ENCODE assay signal across 14 cellular contexts in genomic region chr13:67075239-67075638, GRCh38.
A peak's percentile ranks its signal among the peaks of the same experiment; 100 is the strongest.
DNase-seq lines count a peak whose midpoint lies in the region; ATAC-seq and TF ChIP-seq lines count a peak whose summit lies in the region.
"Had no signal": no experiment of that assay in that cellular context is flagged by ENCODE, and none has a peak within 500 bp of the region (broad histone marks: within the 10 kb centered on the region; RNA-seq: fewer than 3 reads in every experiment).

No MANE protein-coding gene starts in this region.

- peak; percentile 25 for TF ChIP-seq CTCF in brain microvascular endothelial cell (IDR thresholded peaks at IDR 0.05; ENCODE audit: low read depth, low read length, missing control alignments)

- H3K4me3 ChIP-seq in ACC112 (ENCODE audit: low read depth, low read length) (peak overlapping the region; percentile 78), brain microvascular endothelial cell (ENCODE audit: low read depth, low read length) (no peak overlapping the region)
- H3K4me3 ChIP-seq: SJSA1 had no signal

- H3K4me3 Mint-ChIP-seq in natural killer cell treated with Interleukin-12 subunit alpha and Interleukin-12 subunit beta and Interleukin-15 and Interleukin-18, amount 100 ng/mL, for 72 hours, result no peak overlapping the region
- H3K4me3 Mint-ChIP-seq: activated CD4-positive, alpha-beta T cell treated with anti-CD3 and anti-CD28 coated beads for 36 hours; dendritic cell treated with granulocyte-macrophage colony-stimulating factor and Interleukin-4, amounts not matched to agents 40 ng/mL and 50 ng/mL, for 4 days; naive thymus-derived CD4-positive, alpha-beta T cell had no signal

- no peak for TF ChIP-seq EP300 in Ishikawa (IDR thresholded peaks at IDR 0.05; ENCODE audit: borderline replicate concordance)

- H3K79me2 ChIP-seq in ACC112 (ENCODE audit: control insufficient read depth, insufficient read depth, low read length, unreplicated experiment), result no peaks in the 10 kb centered on the region

- H3K36me3 Mint-ChIP-seq in natural killer cell treated with Interleukin-12 subunit alpha and Interleukin-12 subunit beta and Interleukin-15 and Interleukin-18, amount 100 ng/mL, for 72 hours, result peaks cover 4% of the 10 kb centered on the region
- H3K36me3 Mint-ChIP-seq: naive thymus-derived CD4-positive, alpha-beta T cell had no signal

- H3K4me1 Mint-ChIP-seq in natural killer cell treated with Interleukin-12 subunit alpha and Interleukin-12 subunit beta and Interleukin-15 and Interleukin-18, amount 100 ng/mL, for 72 hours (ENCODE audit: low read depth in 2 of 2), result peaks cover 0 to 3% of the 10 kb centered on the region in 2 donors
- H3K4me1 Mint-ChIP-seq: activated CD4-positive, alpha-beta T cell treated with anti-CD3 and anti-CD28 coated beads for 36 hours; naive thymus-derived CD4-positive, alpha-beta T cell had no signal

- no peak overlapping the region for H3K27ac Mint-ChIP-seq in natural killer cell treated with Interleukin-12 subunit alpha and Interleukin-12 subunit beta and Interleukin-15 and Interleukin-18, amount 100 ng/mL, for 72 hours
- H3K27ac Mint-ChIP-seq: activated CD4-positive, alpha-beta T cell treated with anti-CD3 and anti-CD28 coated beads for 36 hours; dendritic cell treated with granulocyte-macrophage colony-stimulating factor and Interleukin-4, amounts not matched to agents 40 ng/mL and 50 ng/mL, for 4 days; naive thymus-derived CD4-positive, alpha-beta T cell had no signal

- H3K9me3 Mint-ChIP-seq in natural killer cell treated with Interleukin-12 subunit alpha and Interleukin-12 subunit beta and Interleukin-15 and Interleukin-18, amount 100 ng/mL, for 72 hours, result peaks cover 9% of the 10 kb centered on the region
- H3K9me3 Mint-ChIP-seq: dendritic cell treated with granulocyte-macrophage colony-stimulating factor and Interleukin-4, amounts not matched to agents 40 ng/mL and 50 ng/mL, for 4 days had no signal

- peak; percentile 27; the same call in 1 of the 2 replicates for TF ChIP-seq RAD21 in Ishikawa (IDR thresholded peaks at IDR 0.05; ENCODE audit: low read depth)

- H3K27me3 ChIP-seq in ACC112 (ENCODE audit: insufficient read depth, low read length) (no peaks in the 10 kb centered on the region), brain microvascular endothelial cell (replicated peaks) (no peaks in the 10 kb centered on the region)
- H3K27me3 ChIP-seq: SJSA1 had no signal

- H3K36me3 ChIP-seq in ACC112 (ENCODE audit: insufficient read depth, low read length) (no peaks in the 10 kb centered on the region), brain microvascular endothelial cell (replicated peaks) (no peaks in the 10 kb centered on the region)
- H3K36me3 ChIP-seq: SJSA1 had no signal

- H3K27me3 Mint-ChIP-seq in natural killer cell treated with Interleukin-12 subunit alpha and Interleukin-12 subunit beta and Interleukin-15 and Interleukin-18, amount 100 ng/mL, for 72 hours, result no peaks in the 10 kb centered on the region
- H3K27me3 Mint-ChIP-seq: activated CD4-positive, alpha-beta T cell treated with anti-CD3 and anti-CD28 coated beads for 36 hours; dendritic cell treated with granulocyte-macrophage colony-stimulating factor and Interleukin-4, amounts not matched to agents 40 ng/mL and 50 ng/mL, for 4 days; naive thymus-derived CD4-positive, alpha-beta T cell had no signal

- DNase-seq in brain microvascular endothelial cell, result no peak
- peak; percentile 4 for DNase-seq in hepatic stellate cell (ENCODE audit: low spot score)
- DNase-seq in natural killer cell treated with Interleukin-12 subunit alpha and Interleukin-12 subunit beta and Interleukin-15 and Interleukin-18, amount 100 ng/mL, for 72 hours (ENCODE audit: low spot score), result no peak
- no peak for DNase-seq in NCI-H1930 (lab: John Stamatoyannopoulos, UW)
- no peak for DNase-seq in NCI-H774 (lab: John Stamatoyannopoulos, UW)
- no peak for DNase-seq in stimulated activated CD4-positive, alpha-beta T cell treated with anti-CD3 and anti-CD28 coated beads, Interleukin-4, amount 100 ng/mL, for 4 hours
- DNase-seq: activated CD4-positive, alpha-beta T cell treated with anti-CD3 and anti-CD28 coated beads for 36 hours; activated naive CD4-positive, alpha-beta T cell treated with Interleukin-2 at 50 U/mL for 16 hours; naive thymus-derived CD4-positive, alpha-beta T cell; stimulated activated naive CD4-positive, alpha-beta T cell had no signal

- ATAC-seq in natural killer cell treated with Interleukin-12 subunit alpha and Interleukin-12 subunit beta and Interleukin-15 and Interleukin-18, amount 100 ng/mL, for 72 hours, result no peak
- ATAC-seq: activated CD4-positive, alpha-beta T cell treated with anti-CD3 and anti-CD28 coated beads for 36 hours; naive thymus-derived CD4-positive, alpha-beta T cell had no signal

- H3K27ac ChIP-seq in ACC112 (ENCODE audit: low read depth, low read length), result no peak overlapping the region
- no peak overlapping the region for H3K27ac ChIP-seq in brain microvascular endothelial cell
- H3K27ac ChIP-seq: SJSA1 had no signal

- in situ Hi-C loops in brain microvascular endothelial cell (cut with HindIII; ENCODE audit: low pct_ligation_motif_present, low sequenced_read_pairs), result no loop called here

- H3K4me1 ChIP-seq in ACC112 (ENCODE audit: control insufficient read depth, insufficient read depth, low read length, unreplicated experiment), result peaks cover 3% of the 10 kb centered on the region
- H3K4me1 ChIP-seq: SJSA1 had no signal

- H2AFZ ChIP-seq in ACC112 (ENCODE audit: low read length, unreplicated experiment), result peak overlapping the region; percentile 93

TF ChIP-seq in Ishikawa, 13 proteins besides CTCF, POLR2A, EP300 and RAD21:
- no peak for TF ChIP-seq MAX (IDR thresholded peaks at IDR 0.05)
